8 cellular contexts compared by ENCODE assay signal in the genomic region with DNA sequence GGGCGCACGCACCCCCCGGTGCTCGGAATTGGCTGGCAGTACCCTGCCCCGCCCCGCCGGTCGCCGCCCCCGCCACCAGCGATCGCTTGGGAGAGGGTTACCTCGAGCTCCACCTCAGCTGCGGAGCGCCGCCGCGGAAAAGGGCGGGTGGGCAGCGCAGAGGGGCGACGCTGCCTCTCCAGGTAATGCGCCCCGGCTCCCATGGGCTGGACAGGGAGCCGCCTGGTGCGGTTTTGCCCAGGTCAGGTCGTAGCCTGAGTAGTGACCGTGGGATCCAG. TPM values are rescaled to one million over a fixed set of nuclear protein-coding genes. Genes with fewer than 3 reads are reported as not detected.
DNase-seq lines count a peak whose midpoint lies in the region; TF ChIP-seq lines count a peak whose summit lies in the region.

No MANE protein-coding gene starts in this region.

- no peaks in the 10 kb centered on the region for H3K27me3 ChIP-seq in SK-N-SH (ENCODE audit: insufficient read depth)
- H3K27me3 ChIP-seq in ascending aorta = no peaks in the 10 kb centered on the region
- H3K27me3 ChIP-seq in iPS-18a (ENCODE audit: control insufficient read depth, insufficient read depth, low read length) = peaks cover 54% of the 10 kb centered on the region

- H3K4me1 ChIP-seq in SK-N-SH (ENCODE audit: control insufficient read depth in 1 of 2, insufficient read depth in 2 of 2, low read depth in 1 of 2, low read length in 1 of 2) = peaks cover 13 to 22% of the 10 kb centered on the region in 2 experiments; a peak in 3 of 4 replicates
- peaks cover 0 to 44% of the 10 kb centered on the region in 2 donors for H3K4me1 ChIP-seq in ascending aorta
- peaks cover 14% of the 10 kb centered on the region for H3K4me1 ChIP-seq in iPS-18a (ENCODE audit: control insufficient read depth, low read depth, low read length)

- peaks cover 3% of the 10 kb centered on the region for H3F3A ChIP-seq in SK-N-SH (replicated peaks; ENCODE audit: insufficient read depth)

- H4K20me1 ChIP-seq in SK-N-SH (ENCODE audit: insufficient read depth) = peaks cover 44% of the 10 kb centered on the region

- H3K4me3 ChIP-seq in SK-N-SH (ENCODE audit: low read depth in 2 of 2, low read length in 1 of 2) = peak overlapping the region; percentile 74 to 79
- peak overlapping the region; percentile 92 to 97 for H3K4me3 ChIP-seq in ascending aorta
- H3K4me3 ChIP-seq in iPS-18a (ENCODE audit: low read length) = peak overlapping the region; percentile 92

- POLR2A ChIA-PET in SK-N-SH (lab: Yijun Ruan, JAX) = no interaction called here

- no peak for TF ChIP-seq EP300 in SK-N-SH (IDR thresholded peaks at IDR 0.05; ENCODE audit: borderline replicate concordance in 1 of 2, low read depth in 1 of 2, low read length in 1 of 2)

- peak overlapping the region in 1 of 2 experiments; percentile 95; a peak in 2 of 4 replicates for H3K27ac ChIP-seq in SK-N-SH (ENCODE audit: low read depth in 2 of 2, low read length in 1 of 2)
- peak overlapping the region; percentile 96 to 99 for H3K27ac ChIP-seq in ascending aorta
- no peak overlapping the region for H3K27ac ChIP-seq in iPS-18a (ENCODE audit: low read length)

- CTCF ChIA-PET in SK-N-SH (lab: Yijun Ruan, JAX) = interaction anchor here (0.7 to 2.6 kb wide), 5 partner anchors 14 to 198 kb away, joined by 3 to 17 read pairs (median 4); no protein-coding TSS in a partner anchor

- no peak overlapping the region for H2AFZ ChIP-seq in SK-N-SH (ENCODE audit: low read depth)

- H3K79me2 ChIP-seq in SK-N-SH (ENCODE audit: insufficient read depth) = peaks cover 59% of the 10 kb centered on the region

- no peak for TF ChIP-seq CTCF in SK-N-SH (IDR thresholded peaks at IDR 0.05)
- no peak for TF ChIP-seq CTCF in ascending aorta (IDR thresholded peaks at IDR 0.05)

- peak overlapping the region; percentile 98 for H3K9ac ChIP-seq in SK-N-SH
- H3K9ac ChIP-seq in iPS-18a (ENCODE audit: low read length) = peak overlapping the region; percentile 74

- no peak for TF ChIP-seq RAD21 in SK-N-SH (IDR thresholded peaks at IDR 0.05; ENCODE audit: low read length)

- DNase-seq in D341Med (ENCODE audit: low spot score) = peak; percentile 72
- peak; percentile 76 for DNase-seq in SK-N-SH
- no peak for DNase-seq in ascending aorta (ENCODE audit: low spot score in 2 of 2)
- DNase-seq in stimulated activated CD4-positive, alpha-beta T cell treated with anti-CD3 and anti-CD28 coated beads, Interleukin-15, amount 100 ng/mL, for 24 hours = peak; percentile 82
- DNase-seq in DMS114 treated with DMSO at 0.1 percent for 48 hours (lab: John Stamatoyannopoulos, UW; ENCODE audit: unreplicated experiment) = no peak
- DNase-seq in OCI-M1 (lab: John Stamatoyannopoulos, UW) = no peak
- DNase-seq in NCI-H524 treated with DMSO at 0.1 percent for 48 hours (lab: John Stamatoyannopoulos, UW) = no peak

- 0% methylated on average over 7 of the region's 28 CpGs for WGBS in SK-N-SH (ENCODE audit: low lambda C conversion rate)

- H3K36me3 ChIP-seq in SK-N-SH (replicated peaks in 1 of 2; ENCODE audit: control insufficient read depth in 1 of 2, insufficient read depth in 2 of 2, low read length in 1 of 2) (peaks cover 0 to 5% of the 10 kb centered on the region in 2 experiments), ascending aorta (no peaks in the 10 kb centered on the region), iPS-18a (ENCODE audit: control insufficient read depth, low read depth, low read length) (no peaks in the 10 kb centered on the region)

- H3K9me3 ChIP-seq in SK-N-SH (no peaks in the 10 kb centered on the region), ascending aorta (no peaks in the 10 kb centered on the region), iPS-18a (ENCODE audit: control insufficient read depth, low read depth, low read length) (no peaks in the 10 kb centered on the region)

- peak overlapping the region; percentile 81 for H3K4me2 ChIP-seq in SK-N-SH

- intact Hi-C loops in ascending aorta (cut with DNase I) = loop anchor here (5.0 kb wide), 1 partner anchor 257 kb away; no protein-coding TSS in a partner anchor

- H3K9me2 ChIP-seq in SK-N-SH = no peaks in the 10 kb centered on the region

TF ChIP-seq in SK-N-SH, 30 proteins besides CTCF, POLR2A, EP300 and RAD21:
- TF ChIP-seq, protein P1, sequence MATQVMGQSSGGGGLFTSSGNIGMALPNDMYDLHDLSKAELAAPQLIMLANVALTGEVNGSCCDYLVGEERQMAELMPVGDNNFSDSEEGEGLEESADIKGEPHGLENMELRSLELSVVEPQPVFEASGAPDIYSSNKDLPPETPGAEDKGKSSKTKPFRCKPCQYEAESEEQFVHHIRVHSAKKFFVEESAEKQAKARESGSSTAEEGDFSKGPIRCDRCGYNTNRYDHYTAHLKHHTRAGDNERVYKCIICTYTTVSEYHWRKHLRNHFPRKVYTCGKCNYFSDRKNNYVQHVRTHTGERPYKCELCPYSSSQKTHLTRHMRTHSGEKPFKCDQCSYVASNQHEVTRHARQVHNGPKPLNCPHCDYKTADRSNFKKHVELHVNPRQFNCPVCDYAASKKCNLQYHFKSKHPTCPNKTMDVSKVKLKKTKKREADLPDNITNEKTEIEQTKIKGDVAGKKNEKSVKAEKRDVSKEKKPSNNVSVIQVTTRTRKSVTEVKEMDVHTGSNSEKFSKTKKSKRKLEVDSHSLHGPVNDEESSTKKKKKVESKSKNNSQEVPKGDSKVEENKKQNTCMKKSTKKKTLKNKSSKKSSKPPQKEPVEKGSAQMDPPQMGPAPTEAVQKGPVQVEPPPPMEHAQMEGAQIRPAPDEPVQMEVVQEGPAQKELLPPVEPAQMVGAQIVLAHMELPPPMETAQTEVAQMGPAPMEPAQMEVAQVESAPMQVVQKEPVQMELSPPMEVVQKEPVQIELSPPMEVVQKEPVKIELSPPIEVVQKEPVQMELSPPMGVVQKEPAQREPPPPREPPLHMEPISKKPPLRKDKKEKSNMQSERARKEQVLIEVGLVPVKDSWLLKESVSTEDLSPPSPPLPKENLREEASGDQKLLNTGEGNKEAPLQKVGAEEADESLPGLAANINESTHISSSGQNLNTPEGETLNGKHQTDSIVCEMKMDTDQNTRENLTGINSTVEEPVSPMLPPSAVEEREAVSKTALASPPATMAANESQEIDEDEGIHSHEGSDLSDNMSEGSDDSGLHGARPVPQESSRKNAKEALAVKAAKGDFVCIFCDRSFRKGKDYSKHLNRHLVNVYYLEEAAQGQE (IDR thresholded peaks at IDR 0.05; ENCODE audit: low read depth, low read length) = no peak
- no peak for TF ChIP-seq YY1 (IDR thresholded peaks at IDR 0.05; ENCODE audit: low read depth)
- TF ChIP-seq, protein P2, sequence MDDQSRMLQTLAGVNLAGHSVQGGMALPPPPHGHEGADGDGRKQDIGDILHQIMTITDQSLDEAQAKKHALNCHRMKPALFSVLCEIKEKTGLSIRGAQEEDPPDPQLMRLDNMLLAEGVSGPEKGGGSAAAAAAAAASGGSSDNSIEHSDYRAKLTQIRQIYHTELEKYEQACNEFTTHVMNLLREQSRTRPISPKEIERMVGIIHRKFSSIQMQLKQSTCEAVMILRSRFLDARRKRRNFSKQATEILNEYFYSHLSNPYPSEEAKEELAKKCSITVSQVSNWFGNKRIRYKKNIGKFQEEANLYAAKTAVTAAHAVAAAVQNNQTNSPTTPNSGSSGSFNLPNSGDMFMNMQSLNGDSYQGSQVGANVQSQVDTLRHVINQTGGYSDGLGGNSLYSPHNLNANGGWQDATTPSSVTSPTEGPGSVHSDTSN (IDR thresholded peaks at IDR 0.05) = no peak
- TF ChIP-seq, protein P3, sequence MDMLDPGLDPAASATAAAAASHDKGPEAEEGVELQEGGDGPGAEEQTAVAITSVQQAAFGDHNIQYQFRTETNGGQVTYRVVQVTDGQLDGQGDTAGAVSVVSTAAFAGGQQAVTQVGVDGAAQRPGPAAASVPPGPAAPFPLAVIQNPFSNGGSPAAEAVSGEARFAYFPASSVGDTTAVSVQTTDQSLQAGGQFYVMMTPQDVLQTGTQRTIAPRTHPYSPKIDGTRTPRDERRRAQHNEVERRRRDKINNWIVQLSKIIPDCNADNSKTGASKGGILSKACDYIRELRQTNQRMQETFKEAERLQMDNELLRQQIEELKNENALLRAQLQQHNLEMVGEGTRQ (IDR thresholded peaks at IDR 0.05; ENCODE audit: borderline replicate concordance, low read depth, low read length) = no peak
- no peak for TF ChIP-seq POLR2AphosphoS5 (IDR thresholded peaks at IDR 0.05; ENCODE audit: low read depth, low read length)
- no peak for TF ChIP-seq GABPA (IDR thresholded peaks at IDR 0.05; ENCODE audit: low read depth)
- TF ChIP-seq RXRA (IDR thresholded peaks at IDR 0.05; ENCODE audit: borderline replicate concordance, low read depth) = no peak
- no peak for TF ChIP-seq FOXM1 (IDR thresholded peaks at IDR 0.05; ENCODE audit: low read depth)
TF ChIP-seq in SK-N-SH: peak in this region for 0.

RNA-seq across cellular contexts. Expression of a gene that starts 1.3 kb away (rescaled TPM):
- 33.0 and 59.7 TPM in 2 replicates for polyA plus RNA-seq in SK-N-SH (2012; rRNA removed)
- polyA plus RNA-seq in SK-N-SH (2012; cell fraction: cytosol; rRNA removed) = 22.0 and 28.4 TPM in 2 replicates
- polyA plus RNA-seq in SK-N-SH (2012; cell fraction: nucleus; rRNA removed) = 122 and 146 TPM in 2 replicates
- 68.0 TPM for total RNA-seq in ascending aorta

Comparison
In these comparisons a context has a peak if more than half of its experiments do, and no peak if none do; other contexts are left out.
1. DNase-seq: peak in D341Med (single experiment), SK-N-SH (single experiment) and stimulated activated CD4-positive, alpha-beta T cell treated with anti-CD3 and anti-CD28 coated beads, Interleukin-15, amount 100 ng/mL, for 24 hours (single experiment); none in ascending aorta (0 of 2), DMS114 treated with DMSO at 0.1 percent for 48 hours (single experiment), OCI-M1 (single experiment) and NCI-H524 treated with DMSO at 0.1 percent for 48 hours (single experiment).
2. Peak in every context shown above with its lines, with median percentiles within 50 percentile points of each other: H3K4me3 ChIP-seq.